14 cellular contexts compared by ENCODE assay signal in genomic region chr15:98856540-98856907, GRCh38.
A peak's percentile ranks its signal among the peaks of the same experiment; 100 is the strongest.
DNase-seq lines count a peak whose midpoint lies in the region; ATAC-seq and TF ChIP-seq lines count a peak whose summit lies in the region.
"Had no signal": no experiment of that assay in that cellular context is flagged by ENCODE, and none has a peak within 500 bp of the region (broad histone marks: within the 10 kb centered on the region; RNA-seq: fewer than 3 reads in every experiment).

No MANE protein-coding gene starts in this region.

- H3K4me1 Mint-ChIP-seq in chondrocyte (ENCODE audit: low read depth), result peaks cover 98% of the 10 kb centered on the region

- DNase-seq in HS-5 (ENCODE audit: low read depth) (peak; percentile 81), chondrocyte (ENCODE audit: low spot score) (no peak), myocyte (ENCODE audit: low read depth) (peak; percentile 65)
- DNase-seq in stimulated activated naive CD4-positive, alpha-beta T cell (lab: John Stamatoyannopoulos, UW), result no peak
- DNase-seq in activated naive CD4-positive, alpha-beta T cell treated with anti-CD3 and anti-CD28 coated beads, Interleukin-2, amount 50 U/mL, for 72 hours (ENCODE audit: low spot score in 2 of 2), result no peak
- DNase-seq: activated CD8-positive, alpha-beta T cell treated with anti-CD3 and anti-CD28 coated beads, Interleukin-2, amount 10 ng/mL, durations not matched to agents 7 days and 5 days; activated naive CD8-positive, alpha-beta T cell treated with anti-CD3 and anti-CD28 coated beads for 36 hours; NCI-H2081 had no signal

- no peak for ATAC-seq in GM19467 (IDR thresholded peaks at IDR 0.05; ENCODE audit: unreplicated experiment)
- ATAC-seq in activated naive CD4-positive, alpha-beta T cell treated with anti-CD3 and anti-CD28 coated beads, Interleukin-2, amount 50 U/mL, for 72 hours, result no peak
- ATAC-seq in HG03095 (IDR thresholded peaks at IDR 0.05; ENCODE audit: unreplicated experiment), result no peak
- ATAC-seq: activated CD8-positive, alpha-beta T cell treated with anti-CD3 and anti-CD28 coated beads, Interleukin-2, amount 10 ng/mL, durations not matched to agents 7 days and 5 days; K562; right cardiac atrium had no signal

- H3K36me3 ChIP-seq in ACC112 (ENCODE audit: insufficient read depth, low read length), result no peaks in the 10 kb centered on the region
- H3K36me3 ChIP-seq: suprapubic skin had no signal

- H3K79me2 ChIP-seq in ACC112 (ENCODE audit: control insufficient read depth, insufficient read depth, low read length, unreplicated experiment), result peaks cover 63% of the 10 kb centered on the region

- no peaks in the 10 kb centered on the region for H3K9me3 Mint-ChIP-seq in chondrocyte (ENCODE audit: low read depth)
- H3K9me3 Mint-ChIP-seq in activated naive CD4-positive, alpha-beta T cell treated with anti-CD3 and anti-CD28 coated beads, Interleukin-2, amount 50 U/mL, for 72 hours, result no peaks in the 10 kb centered on the region
- H3K9me3 Mint-ChIP-seq: activated naive CD8-positive, alpha-beta T cell treated with anti-CD3 and anti-CD28 coated beads for 36 hours had no signal

- H3K4me3 ChIP-seq in ACC112 (ENCODE audit: low read depth, low read length), result no peak overlapping the region
- H3K4me3 ChIP-seq: K562, suprapubic skin had no signal

- H3K27ac Mint-ChIP-seq in chondrocyte (ENCODE audit: unreplicated experiment), result peak overlapping the region; percentile 96
- H3K27ac Mint-ChIP-seq in activated naive CD4-positive, alpha-beta T cell treated with anti-CD3 and anti-CD28 coated beads, Interleukin-2, amount 50 U/mL, for 72 hours, result no peak overlapping the region
- H3K27ac Mint-ChIP-seq: activated CD8-positive, alpha-beta T cell treated with anti-CD3 and anti-CD28 coated beads, Interleukin-2, amount 10 ng/mL, durations not matched to agents 7 days and 5 days; activated naive CD8-positive, alpha-beta T cell treated with anti-CD3 and anti-CD28 coated beads for 36 hours had no signal

- no peak overlapping the region for H2AFZ ChIP-seq in ACC112 (ENCODE audit: low read length, unreplicated experiment)

- no peaks in the 10 kb centered on the region for H3K36me3 Mint-ChIP-seq in chondrocyte (ENCODE audit: low read depth)
- peaks cover 0 to 7% of the 10 kb centered on the region in 2 donors for H3K36me3 Mint-ChIP-seq in activated naive CD4-positive, alpha-beta T cell treated with anti-CD3 and anti-CD28 coated beads, Interleukin-2, amount 50 U/mL, for 72 hours
- H3K36me3 Mint-ChIP-seq: activated naive CD8-positive, alpha-beta T cell treated with anti-CD3 and anti-CD28 coated beads for 36 hours had no signal

- no peaks in the 10 kb centered on the region for H3K27me3 ChIP-seq in ACC112 (ENCODE audit: insufficient read depth, low read length)
- H3K27me3 ChIP-seq: suprapubic skin had no signal

- TF ChIP-seq CTCF in chondrocyte (IDR thresholded peaks at IDR 0.05), result no peak

- peak overlapping the region; percentile 97 for H3K27ac ChIP-seq in ACC112 (ENCODE audit: low read depth, low read length)
- H3K27ac ChIP-seq: suprapubic skin had no signal

- peak overlapping the region; percentile 37 for H3K4me3 Mint-ChIP-seq in chondrocyte (ENCODE audit: unreplicated experiment)
- H3K4me3 Mint-ChIP-seq: activated CD8-positive, alpha-beta T cell treated with anti-CD3 and anti-CD28 coated beads, Interleukin-2, amount 10 ng/mL, durations not matched to agents 7 days and 5 days; activated naive CD8-positive, alpha-beta T cell treated with anti-CD3 and anti-CD28 coated beads for 36 hours had no signal

- no peaks in the 10 kb centered on the region for H3K27me3 Mint-ChIP-seq in chondrocyte (ENCODE audit: low read depth)
- H3K27me3 Mint-ChIP-seq: activated naive CD8-positive, alpha-beta T cell treated with anti-CD3 and anti-CD28 coated beads for 36 hours had no signal

- peaks cover 81% of the 10 kb centered on the region for H3K4me1 ChIP-seq in ACC112 (ENCODE audit: control insufficient read depth, insufficient read depth, low read length, unreplicated experiment)

Comparison
In these comparisons a context has a peak if more than half of its experiments do, and no peak if none do; other contexts are left out.
1. DNase-seq: peak in HS-5 (single experiment) and myocyte (single experiment); none in chondrocyte (single experiment), stimulated activated naive CD4-positive, alpha-beta T cell (0 of 6) and activated naive CD4-positive, alpha-beta T cell treated with anti-CD3 and anti-CD28 coated beads, Interleukin-2, amount 50 U/mL, for 72 hours (0 of 2).